ENCODE assay signal across 8 cellular contexts in genomic region chr6:133983099-133983939, GRCh38. TPM values are rescaled to one million over a fixed set of nuclear protein-coding genes. Genes with fewer than 3 reads are reported as not detected.
DNase-seq lines count a peak whose midpoint lies in the region; ATAC-seq and TF ChIP-seq lines count a peak whose summit lies in the region.

No MANE protein-coding gene starts in this region.

- DNase-seq in SKM-1 treated with dmso at 0.1 percent for 144 hours (lab: John Stamatoyannopoulos, UW; ENCODE audit: unreplicated experiment) (peak; percentile 90), HFFc6 (no peak), posterior vena cava (ENCODE audit: low spot score) (no peak), retina (no peak)
- DNase-seq in activated naive CD8-positive, alpha-beta T cell treated with anti-CD3 and anti-CD28 coated beads, Interleukin-2, amount 10 ng/mL, durations not matched to agents 7 days and 5 days, result peak; percentile 34
- peak; percentile 33 for DNase-seq in stimulated activated CD4-positive, alpha-beta T cell treated with anti-CD3 and anti-CD28 coated beads, Interleukin-2, amount 100 ng/mL, for 4 hours (ENCODE audit: low read depth)

- peaks cover 30% of the 10 kb centered on the region for H3K4me1 Mint-ChIP-seq in activated naive CD8-positive, alpha-beta T cell treated with anti-CD3 and anti-CD28 coated beads, Interleukin-2, amount 10 ng/mL, durations not matched to agents 7 days and 5 days
- peaks cover 32% of the 10 kb centered on the region for H3K4me1 Mint-ChIP-seq in HFFc6 (ENCODE audit: low read depth)

- peaks cover 30% of the 10 kb centered on the region for H3K36me3 Mint-ChIP-seq in activated naive CD8-positive, alpha-beta T cell treated with anti-CD3 and anti-CD28 coated beads, Interleukin-2, amount 10 ng/mL, durations not matched to agents 7 days and 5 days
- H3K36me3 Mint-ChIP-seq in HFFc6 (ENCODE audit: low read depth), result peaks cover 42% of the 10 kb centered on the region

- ATAC-seq in GM21447 (IDR thresholded peaks at IDR 0.05; ENCODE audit: unreplicated experiment) (peak; percentile 68), GM18502 (IDR thresholded peaks at IDR 0.05; ENCODE audit: poor library complexity, unreplicated experiment) (no peak)
- ATAC-seq in activated naive CD8-positive, alpha-beta T cell treated with anti-CD3 and anti-CD28 coated beads, Interleukin-2, amount 10 ng/mL, durations not matched to agents 7 days and 5 days (ENCODE audit: low read depth), result peak; percentile 93

- peak overlapping the region; percentile 76 for H3K27ac Mint-ChIP-seq in activated naive CD8-positive, alpha-beta T cell treated with anti-CD3 and anti-CD28 coated beads, Interleukin-2, amount 10 ng/mL, durations not matched to agents 7 days and 5 days
- no peak overlapping the region for H3K27ac Mint-ChIP-seq in HFFc6

- POLR2A ChIA-PET in activated naive CD8-positive, alpha-beta T cell treated with anti-CD3 and anti-CD28 coated beads, Interleukin-2, amount 10 ng/mL, durations not matched to agents 7 days and 5 days (lab: Charles Lee), result no interaction called here

- H3K9me3 Mint-ChIP-seq in activated naive CD8-positive, alpha-beta T cell treated with anti-CD3 and anti-CD28 coated beads, Interleukin-2, amount 10 ng/mL, durations not matched to agents 7 days and 5 days, result no peaks in the 10 kb centered on the region
- H3K9me3 Mint-ChIP-seq in HFFc6, result no peaks in the 10 kb centered on the region

- peak overlapping the region; percentile 55 for H3K4me3 Mint-ChIP-seq in activated naive CD8-positive, alpha-beta T cell treated with anti-CD3 and anti-CD28 coated beads, Interleukin-2, amount 10 ng/mL, durations not matched to agents 7 days and 5 days
- no peak overlapping the region; the same call in 1 of the 2 replicates for H3K4me3 Mint-ChIP-seq in HFFc6

- TF ChIP-seq CTCF in HFFc6 (IDR thresholded peaks at IDR 0.05), result no peak

- H3K27me3 Mint-ChIP-seq in activated naive CD8-positive, alpha-beta T cell treated with anti-CD3 and anti-CD28 coated beads, Interleukin-2, amount 10 ng/mL, durations not matched to agents 7 days and 5 days, result no peaks in the 10 kb centered on the region
- H3K27me3 Mint-ChIP-seq in HFFc6 (ENCODE audit: insufficient read depth), result no peaks in the 10 kb centered on the region; the same call in 1 of the 2 replicates

- intact Hi-C loops in posterior vena cava (cut with DNase I), result loop anchor here in 1 of 2 donors (5.0 kb wide), 1 partner anchor 79 kb away; no protein-coding TSS in a partner anchor

RNA-seq across cellular contexts. Expression of gene TBPL1, which starts 30.3 kb away (rescaled TPM):
- total RNA-seq in activated naive CD8-positive, alpha-beta T cell treated with anti-CD3 and anti-CD28 coated beads, Interleukin-2, amount 10 ng/mL, durations not matched to agents 7 days and 5 days, result 10 to 100 TPM; 28.5 to 30.6 TPM
- total RNA-seq in HFFc6 (2021; fragmentation: NEBNext Ultra II Directional; extraction: Animal tissue kit (Norgen Biotek cat#: 25700)), result 10 to 100 TPM; 30.7 to 40.6 (median 34.0) TPM
- 10 to 100 TPM; 16.3 to 19.6 TPM for total RNA-seq in posterior vena cava

Comparison
In these comparisons a context has a peak if more than half of its experiments do, and no peak if none do; other contexts are left out.
1. DNase-seq: peak in SKM-1 treated with dmso at 0.1 percent for 144 hours (single experiment), activated naive CD8-positive, alpha-beta T cell treated with anti-CD3 and anti-CD28 coated beads, Interleukin-2, amount 10 ng/mL, durations not matched to agents 7 days and 5 days (single experiment) and stimulated activated CD4-positive, alpha-beta T cell treated with anti-CD3 and anti-CD28 coated beads, Interleukin-2, amount 100 ng/mL, for 4 hours (single experiment); none in HFFc6 (single experiment), posterior vena cava (single experiment) and retina (single experiment).